8 cellular contexts compared by ENCODE assay signal in the genomic region with DNA sequence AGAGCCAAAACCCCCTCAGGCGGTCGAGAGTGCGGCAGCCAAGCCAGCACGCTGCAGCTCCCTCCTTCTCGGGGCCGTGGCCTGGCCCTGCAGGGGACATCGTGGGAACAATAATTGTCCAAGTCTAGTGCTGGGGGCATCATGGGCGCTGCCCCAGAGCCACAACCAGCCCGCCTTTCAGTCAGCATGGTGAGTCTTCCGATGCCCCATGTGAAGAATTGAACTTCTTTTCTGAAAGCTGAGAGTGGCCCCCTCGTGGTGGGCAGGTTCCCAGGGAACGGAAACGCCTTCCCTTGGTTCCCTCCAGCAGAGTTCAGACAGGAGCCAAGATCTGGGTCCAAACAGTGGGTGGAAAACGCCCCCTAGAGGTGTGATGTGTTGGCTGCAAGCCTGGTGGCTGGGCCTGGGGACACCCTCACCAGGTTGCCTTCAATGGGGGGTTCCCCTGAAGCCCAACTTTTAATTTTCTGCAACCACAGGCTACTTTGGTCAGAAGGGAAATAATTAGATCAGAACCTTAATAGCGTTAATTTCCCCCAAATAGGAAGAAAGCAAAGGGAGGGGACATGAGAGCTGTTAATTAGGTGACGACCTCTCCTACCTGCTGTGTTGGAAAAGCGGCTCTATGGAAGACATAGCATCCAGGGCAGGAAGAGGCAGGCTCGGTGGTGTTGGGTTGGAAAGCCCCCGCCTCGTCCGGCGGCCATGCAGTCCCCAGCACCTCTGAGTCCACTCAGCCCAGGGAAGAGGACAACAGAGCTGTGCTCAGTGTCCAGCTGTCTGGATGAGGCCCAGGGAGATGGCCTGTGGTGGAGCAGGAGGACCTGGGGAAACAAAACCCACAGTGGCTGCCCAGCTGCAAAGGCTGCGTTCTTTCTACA. TPM values are rescaled to one million over a fixed set of nuclear protein-coding genes. Genes with fewer than 3 reads are reported as not detected.
DNase-seq lines count a peak whose midpoint lies in the region; ATAC-seq, FAIRE-seq and TF ChIP-seq lines count a peak whose summit lies in the region.

No MANE protein-coding gene starts in this region.

- no peaks in the 10 kb centered on the region for H3K9me3 Mint-ChIP-seq in WTC11

- DNase-seq in AG10803 (ENCODE audit: low read depth) (peak; percentile 79), HAP-1 (ENCODE audit: low spot score in 2 of 2) (peak; percentile 91 to 92), NCI-H345 treated with DMSO at 0.1 percent for 48 hours (lab: John Stamatoyannopoulos, UW; ENCODE audit: unreplicated experiment) (peak; percentile 91), WTC11 (ENCODE audit: low spot score) (peak; percentile 90), cardiac fibroblast (ENCODE audit: low read depth in 2 of 2) (peak; percentile 93 to 95), kidney (no peak)
- peak; percentile 79 for DNase-seq in stimulated activated CD4-positive, alpha-beta T cell treated with anti-CD3 and anti-CD28 coated beads, Interleukin-1b, Interleukin-23, amount 100 ng/mL, for 48 hours

- 0 out of 2 replicates have a peak, but pooled peaks cover 2% of the 10 kb centered on the region for H3K9me3 ChIP-seq in HAP-1
- H3K9me3 ChIP-seq in kidney (ENCODE audit: control insufficient read depth in 1 of 2, low read length in 2 of 2) = no peaks in the 10 kb centered on the region

- no peak for FAIRE-seq in kidney (lab: Jason Lieb, UNC)

- H3K27ac Mint-ChIP-seq in WTC11 = no peak overlapping the region

- H3K9ac ChIP-seq in kidney (ENCODE audit: low read length in 2 of 2) = no peak overlapping the region

- no peak overlapping the region for H3K27ac ChIP-seq in kidney (ENCODE audit: low read depth in 2 of 2, low read length in 2 of 2)

- no peaks in the 10 kb centered on the region for H3K36me3 Mint-ChIP-seq in WTC11

- peak; percentile 88 for TF ChIP-seq CTCF in AG10803 (conservative IDR thresholded peaks at IDR 0.05; ENCODE audit: low read length)
- TF ChIP-seq CTCF in WTC11 (IDR thresholded peaks at IDR 0.05) = peak; percentile 79
- peak; percentile 97 for TF ChIP-seq CTCF in cardiac fibroblast (IDR thresholded peaks at IDR 0.05; ENCODE audit: low read depth, low read length)
- peak; percentile 87 for TF ChIP-seq CTCF in kidney (IDR thresholded peaks at IDR 0.05; ENCODE audit: borderline replicate concordance, extremely low read depth, insufficient read depth)

- in situ Hi-C loops in HAP-1 (cut with MboI; ENCODE audit: low sequenced_read_pairs) = loop anchor here (5.0 kb wide), 2 partner anchors 124 to 289 kb away; no protein-coding TSS in a partner anchor

- H3K36me3 ChIP-seq in HAP-1 (replicated peaks) = no peaks in the 10 kb centered on the region
- H3K36me3 ChIP-seq in kidney (ENCODE audit: control insufficient read depth in 1 of 2, insufficient read depth in 2 of 2, low read length in 2 of 2) = no peaks in the 10 kb centered on the region

- ATAC-seq in WTC11 (peak; percentile 48), HG03280 (IDR thresholded peaks at IDR 0.05; ENCODE audit: unreplicated experiment) (no peak)

- no peaks in the 10 kb centered on the region for H3K27me3 ChIP-seq in HAP-1 (ENCODE audit: low read depth)

- H3K4me3 ChIP-seq in AG10803 (ENCODE audit: low read length) (no peak overlapping the region), HAP-1 (no peak overlapping the region), cardiac fibroblast (replicated peaks in 1 of 2; ENCODE audit: low read depth in 2 of 2, low read length in 2 of 2) (no peak overlapping the region), kidney (ENCODE audit: low read length in 2 of 2) (no peak overlapping the region)

- intact Hi-C loops in kidney (cut with DNase I) = no loop called here

- peaks cover 19% of the 10 kb centered on the region for H3K4me1 ChIP-seq in HAP-1
- H3K4me1 ChIP-seq in kidney (ENCODE audit: control insufficient read depth in 1 of 2, insufficient read depth in 1 of 2, low read depth in 1 of 2, low read length in 2 of 2) = peaks cover 5 to 8% of the 10 kb centered on the region in 2 donors

- CTCF ChIA-PET in WTC11 (lab: Charles Lee) = interaction anchor here (0.6 to 3.2 kb wide), 67 partner anchors 9 to 423 kb away, joined by 3 to 38 read pairs (median 5); a partner anchor contains a TSS

- H3K4me1 Mint-ChIP-seq in WTC11 = peaks cover 16% of the 10 kb centered on the region

- peaks cover 19% of the 10 kb centered on the region for H3K27me3 Mint-ChIP-seq in WTC11 (ENCODE audit: low read depth)

- POLR2A ChIA-PET in WTC11 (lab: Charles Lee) = interaction anchor here (0.6 kb wide), 2 partner anchors 24 to 31 kb away, joined by 3 to 4 read pairs; no protein-coding TSS in a partner anchor

- H3K4me3 Mint-ChIP-seq in WTC11 = peak overlapping the region; percentile 63

TF ChIP-seq in WTC11, 78 proteins besides CTCF, POLR2A, EP300 and RAD21:
- TF ChIP-seq MYBL2 (CRISPR knock-in tag; IDR thresholded peaks at IDR 0.05) (no peak), ZNF671 (CRISPR knock-in tag; IDR thresholded peaks at IDR 0.05) (no peak), TEAD4 (CRISPR knock-in tag; IDR thresholded peaks at IDR 0.05) (no peak), ETV6 (CRISPR knock-in tag; IDR thresholded peaks at IDR 0.05) (peak; percentile 72), ZNF138 (CRISPR knock-in tag; conservative IDR thresholded peaks at IDR 0.05) (no peak), ZNF263 (CRISPR knock-in tag; IDR thresholded peaks at IDR 0.05; ENCODE audit: low read depth) (no peak), FOXJ3 (CRISPR knock-in tag; IDR thresholded peaks at IDR 0.05; ENCODE audit: borderline replicate concordance) (no peak), MXD4 (CRISPR knock-in tag; IDR thresholded peaks at IDR 0.05; ENCODE audit: borderline replicate concordance) (no peak), CBFB (CRISPR knock-in tag; IDR thresholded peaks at IDR 0.05; ENCODE audit: low read depth) (no peak), CREB1 (CRISPR knock-in tag; IDR thresholded peaks at IDR 0.05) (no peak), GABPB1 (CRISPR knock-in tag; IDR thresholded peaks at IDR 0.05) (peak; percentile 43; the same call in 1 of the 2 replicates), RELA (CRISPR knock-in tag; IDR thresholded peaks at IDR 0.05; ENCODE audit: borderline replicate concordance) (no peak), ZNF423 (CRISPR knock-in tag; IDR thresholded peaks at IDR 0.05) (peak; percentile 45; the same call in 1 of the 2 replicates), EMX1 (CRISPR knock-in tag; IDR thresholded peaks at IDR 0.05) (no peak)
- TF ChIP-seq, protein P1, sequence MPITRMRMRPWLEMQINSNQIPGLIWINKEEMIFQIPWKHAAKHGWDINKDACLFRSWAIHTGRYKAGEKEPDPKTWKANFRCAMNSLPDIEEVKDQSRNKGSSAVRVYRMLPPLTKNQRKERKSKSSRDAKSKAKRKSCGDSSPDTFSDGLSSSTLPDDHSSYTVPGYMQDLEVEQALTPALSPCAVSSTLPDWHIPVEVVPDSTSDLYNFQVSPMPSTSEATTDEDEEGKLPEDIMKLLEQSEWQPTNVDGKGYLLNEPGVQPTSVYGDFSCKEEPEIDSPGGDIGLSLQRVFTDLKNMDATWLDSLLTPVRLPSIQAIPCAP (CRISPR knock-in tag; IDR thresholded peaks at IDR 0.05) = no peak
- TF ChIP-seq, protein P2, sequence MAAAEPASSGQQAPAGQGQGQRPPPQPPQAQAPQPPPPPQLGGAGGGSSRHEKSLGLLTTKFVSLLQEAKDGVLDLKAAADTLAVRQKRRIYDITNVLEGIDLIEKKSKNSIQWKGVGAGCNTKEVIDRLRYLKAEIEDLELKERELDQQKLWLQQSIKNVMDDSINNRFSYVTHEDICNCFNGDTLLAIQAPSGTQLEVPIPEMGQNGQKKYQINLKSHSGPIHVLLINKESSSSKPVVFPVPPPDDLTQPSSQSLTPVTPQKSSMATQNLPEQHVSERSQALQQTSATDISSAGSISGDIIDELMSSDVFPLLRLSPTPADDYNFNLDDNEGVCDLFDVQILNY (CRISPR knock-in tag; IDR thresholded peaks at IDR 0.05) = no peak
- TF ChIP-seq, protein P3, sequence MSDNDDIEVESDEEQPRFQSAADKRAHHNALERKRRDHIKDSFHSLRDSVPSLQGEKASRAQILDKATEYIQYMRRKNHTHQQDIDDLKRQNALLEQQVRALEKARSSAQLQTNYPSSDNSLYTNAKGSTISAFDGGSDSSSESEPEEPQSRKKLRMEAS (CRISPR knock-in tag; IDR thresholded peaks at IDR 0.05) = peak; percentile 47

RNA-seq across cellular contexts. Expression of a gene that starts 4.7 kb away (rescaled TPM):
- total RNA-seq in WTC11 (2021) (20.0 to 20.8 TPM (median 20.2 TPM) in 3 replicates), kidney (7.6 TPM)
- 9.0 TPM for polyA plus RNA-seq in kidney (ENCODE audit: insufficient read depth, low read depth, low replicate concordance)

RNA-seq across cellular contexts. Expression of a gene that starts 13.1 kb away (rescaled TPM):
- total RNA-seq in WTC11 (2021) (32.5 to 43.3 TPM (median 33.8 TPM) in 3 replicates), kidney (46.8 TPM)
- polyA plus RNA-seq in kidney (ENCODE audit: insufficient read depth, low read depth, low replicate concordance) = 33.7 TPM

RNA-seq across cellular contexts. Expression of a gene that starts 25.3 kb away (rescaled TPM):
- total RNA-seq in WTC11 (2021) (115 to 136 TPM (median 123 TPM) in 3 replicates), kidney (4.3 TPM)
- polyA plus RNA-seq in kidney (ENCODE audit: insufficient read depth, low read depth, low replicate concordance) = 2.3 TPM

Comparison
In these comparisons a context has a peak if more than half of its experiments do, and no peak if none do; other contexts are left out.
1. RNA of a gene that starts 25.3 kb away (total RNA-seq): 115 to 136 TPM in WTC11; 4.3 TPM in kidney (single experiment); every median in the first group is over 10 times any median in the second.
2. Peak in every context shown above with its lines, with median percentiles within 50 percentile points of each other: CTCF ChIP-seq.